In the genomic region with DNA sequence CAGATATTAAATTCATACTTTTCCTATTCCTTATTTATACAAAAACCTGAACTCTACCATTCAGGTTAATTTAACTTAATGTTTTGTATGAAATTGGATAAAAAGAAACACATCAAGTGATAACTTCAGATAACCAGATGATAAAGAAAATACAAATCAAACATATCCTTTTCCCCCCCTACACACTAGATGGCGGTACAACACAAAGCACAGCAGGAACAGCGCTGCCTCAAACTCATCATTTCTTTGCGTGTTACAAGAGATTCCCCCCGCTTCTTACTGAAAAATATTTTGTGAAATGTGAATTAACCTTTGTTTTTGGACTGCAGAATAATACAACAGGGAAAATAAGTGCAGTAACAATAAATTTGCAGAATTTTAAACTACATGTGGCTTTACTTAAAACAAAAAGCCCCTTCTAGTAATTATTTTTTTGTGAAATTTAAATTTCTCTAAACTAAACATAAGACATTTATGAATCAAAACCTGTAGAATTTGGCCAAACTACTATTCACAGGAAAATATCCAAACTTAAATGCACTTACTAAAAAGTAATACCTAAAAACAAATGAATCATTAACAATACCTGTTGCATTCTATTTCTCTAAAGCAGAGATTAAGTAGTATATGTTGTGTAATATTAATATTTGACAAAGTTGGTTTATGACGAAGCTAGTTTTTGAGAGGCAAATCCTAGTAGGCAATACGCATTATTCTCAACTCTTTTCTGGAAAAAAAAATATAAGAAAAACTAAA, we compare ENCODE assay signal across 8 cellular contexts.
A peak's percentile ranks its signal among the peaks of the same experiment; 100 is the strongest.
DNase-seq lines count a peak whose midpoint lies in the region; ATAC-seq and TF ChIP-seq lines count a peak whose summit lies in the region.

No MANE protein-coding gene starts in this region.

- TF ChIP-seq CTCF in NB4 (IDR thresholded peaks at IDR 0.05; ENCODE audit: low read depth, low read length) (peak; percentile 79), cardiac fibroblast (IDR thresholded peaks at IDR 0.05; ENCODE audit: low read depth, low read length) (peak; percentile 87)

- TF ChIP-seq POLR2A in NB4 (IDR thresholded peaks at IDR 0.05; ENCODE audit: extremely low read depth, insufficient read length), result no peak

- in situ Hi-C loops in G401 (cut with HindIII; ENCODE audit: low sequenced_read_pairs), result no loop called here

- H3K4me3 ChIP-seq in NB4 (ENCODE audit: low read depth, low read length), result no peak overlapping the region
- H3K4me3 ChIP-seq in cardiac fibroblast (replicated peaks in 1 of 2; ENCODE audit: low read depth in 2 of 2, low read length in 2 of 2), result no peak overlapping the region

- DNase-seq in G401 (ENCODE audit: low spot score) (peak; percentile 64), NB4 (ENCODE audit: low read depth) (peak; percentile 74), SKM-1 treated with dmso at 0.1 percent for 144 hours (lab: John Stamatoyannopoulos, UW; ENCODE audit: unreplicated experiment) (peak; percentile 25), cardiac fibroblast (ENCODE audit: low read depth in 2 of 2) (peak; percentile 81 to 87), left kidney (ENCODE audit: low read depth, low spot score) (peak; percentile 85)
- DNase-seq in stimulated activated CD4-positive, alpha-beta T cell treated with anti-CD3 and anti-CD28 coated beads, TNF-alpha, amount 100 ng/mL, for 48 hours (ENCODE audit: low read depth in 3 of 3), result peak in 2 of 3 donors; percentile 27 to 34

- peak; percentile 58 for ATAC-seq in GM21619 (IDR thresholded peaks at IDR 0.05; ENCODE audit: unreplicated experiment)
- no peak for ATAC-seq in GM18520 (IDR thresholded peaks at IDR 0.05; ENCODE audit: unreplicated experiment)

Comparison
In these comparisons a context has a peak if more than half of its experiments do, and no peak if none do; other contexts are left out.
1. DNase-seq: peak in every context shown above with its lines; median percentile 85 in left kidney; 84 in cardiac fibroblast; 74 in NB4; 64 in G401; 30 in stimulated activated CD4-positive, alpha-beta T cell treated with anti-CD3 and anti-CD28 coated beads, TNF-alpha, amount 100 ng/mL, for 48 hours; 25 in SKM-1 treated with dmso at 0.1 percent for 144 hours.